Comparison of ENCODE assay signal across 8 cellular contexts in genomic region chrX:129540068-129540653, GRCh38. TPM values are rescaled to one million over a fixed set of nuclear protein-coding genes. Genes with fewer than 3 reads are reported as not detected.
DNase-seq lines count a peak whose midpoint lies in the region; ATAC-seq and TF ChIP-seq lines count a peak whose summit lies in the region.

TSS of gene OCRL (plus strand) at chrX:129540259. CDS start at chrX:129540440, 181 bp downstream.

- POLR2A ChIA-PET in Panc1 (lab: Charles Lee): no interaction called here

- intact Hi-C loops in Panc1 (cut with micrococcal nuclease; ENCODE audit: unreplicated experiment): no loop called here

- H2AK5ac ChIP-seq in neuronal stem cell (ENCODE audit: low read depth, low read length): no peak within 1 kb of the TSS

- in situ Hi-C loops in Panc1 (cut with HindIII; ENCODE audit: low pct_unique_long_range_greater_than_20kb, low sequenced_read_pairs): no loop called here

- TF ChIP-seq POLR2A in gastroesophageal sphincter (IDR thresholded peaks at IDR 0.05): peak in 1 of 2 donors; percentile 50

- H4K8ac ChIP-seq in neuronal stem cell (ENCODE audit: low read depth, low read length): no peak within 1 kb of the TSS

- H2AFZ ChIP-seq in neuronal stem cell (ENCODE audit: low read length): peak within 1 kb of the TSS; percentile 89

- peak within 1 kb of the TSS; percentile 94 for H3K18ac ChIP-seq in neuronal stem cell (ENCODE audit: low read length)

- peak within 1 kb of the TSS; percentile 85 for H3K27ac ChIP-seq in Panc1 (ENCODE audit: low read length)
- H3K27ac ChIP-seq in gastroesophageal sphincter: peak within 1 kb of the TSS; percentile 88 to 91 (median 90)
- peak within 1 kb of the TSS; percentile 79 for H3K27ac ChIP-seq in neuronal stem cell (replicated peaks; ENCODE audit: low read length)

- peak within 1 kb of the TSS; percentile 85 for H3K4me3 Mint-ChIP-seq in type B pancreatic cell

- peak within 1 kb of the TSS; percentile 22 for H3K27ac Mint-ChIP-seq in type B pancreatic cell

- H3K4me2 ChIP-seq in neuronal stem cell (ENCODE audit: insufficient read depth, low read length, poor library complexity, severe bottlenecking): peak within 1 kb of the TSS; percentile 66

- H3K27me3 Mint-ChIP-seq in type B pancreatic cell: no peaks in the 10 kb centered on the region

- H3K9me3 Mint-ChIP-seq in type B pancreatic cell: no peaks in the 10 kb centered on the region

- peak within 1 kb of the TSS; percentile 31 for H3K23ac ChIP-seq in neuronal stem cell (ENCODE audit: low read depth, low read length, poor library complexity)

- H2BK5ac ChIP-seq in neuronal stem cell (ENCODE audit: low read length): no peak within 1 kb of the TSS

- DNase-seq in Daoy (ENCODE audit: low read depth) (peak; percentile 66), HuH-7 (ENCODE audit: low spot score) (peak; percentile 57), Panc1 (ENCODE audit: low read depth, low spot score) (peak; percentile 38), neuronal stem cell (ENCODE audit: low spot score) (peak; percentile 63), type B pancreatic cell (ENCODE audit: extremely low spot score, unreplicated experiment) (peak; percentile 86)
- peak; percentile 49 for DNase-seq in activated naive CD4-positive, alpha-beta T cell treated with Interleukin-2 at 50 U/mL for 16 hours

- no peak within 1 kb of the TSS for H4K91ac ChIP-seq in neuronal stem cell (ENCODE audit: low read depth, low read length, poor library complexity)

- H3K4me3 ChIP-seq in Panc1 (ENCODE audit: low read depth in 2 of 2, low read length in 2 of 2) (peak within 1 kb of the TSS; percentile 71 to 84), gastroesophageal sphincter (peak within 1 kb of the TSS; percentile 72 to 96), neuronal stem cell (ENCODE audit: low read length in 2 of 2) (peak within 1 kb of the TSS; percentile 63 to 95)

- ATAC-seq in GM21526 (IDR thresholded peaks at IDR 0.05; ENCODE audit: low FRiP score, unreplicated experiment) (peak; percentile 97), Panc1 (peak; percentile 98), gastroesophageal sphincter (peak; percentile 87)

- no peak within 1 kb of the TSS for H3K14ac ChIP-seq in neuronal stem cell (ENCODE audit: low read length)

- H3K36me3 ChIP-seq in Panc1 (ENCODE audit: control insufficient read depth, insufficient read depth, low read length) (no peaks in the 10 kb centered on the region), gastroesophageal sphincter (no peaks in the 10 kb centered on the region), neuronal stem cell (replicated peaks in 1 of 2; ENCODE audit: control insufficient read depth in 2 of 2, insufficient read depth in 2 of 2, low read length in 2 of 2) (peaks cover 2 to 23% of the 10 kb centered on the region in 2 donors)

- TF ChIP-seq EP300 in gastroesophageal sphincter (IDR thresholded peaks at IDR 0.05): no peak

- TF ChIP-seq CTCF in Panc1 (IDR thresholded peaks at IDR 0.05): peak; percentile 89
- peak; percentile 54 to 85 (median 84) for TF ChIP-seq CTCF in gastroesophageal sphincter (IDR thresholded peaks at IDR 0.05)
- peak; percentile 84 for TF ChIP-seq CTCF in type B pancreatic cell (conservative IDR thresholded peaks at IDR 0.05)

- H3K9ac ChIP-seq in neuronal stem cell (ENCODE audit: low read depth, low read length, poor library complexity): peak within 1 kb of the TSS; percentile 91

- no peak within 1 kb of the TSS for H2BK120ac ChIP-seq in neuronal stem cell (ENCODE audit: low read depth, low read length)

- no peak within 1 kb of the TSS for H2BK12ac ChIP-seq in neuronal stem cell (ENCODE audit: low read length)

- WGBS in gastroesophageal sphincter (ENCODE audit: low coverage in 1 of 2), 2 donors: 42% methylated on average over 3 of the region's 60 CpGs; no CpG with 5 or more reads in 1 of the 2 donors
- WGBS in neuronal stem cell (ENCODE audit: extremely low coverage in 2 of 2, insufficient read length in 2 of 2, insufficient replicate concordance in 1 of 2), 2 donors: no CpG with 5 or more reads among the region's 60 CpGs

- H3K4me1 Mint-ChIP-seq in type B pancreatic cell (ENCODE audit: unreplicated experiment): peaks cover 14% of the 10 kb centered on the region

- H3K4me1 ChIP-seq in Panc1 (ENCODE audit: control insufficient read depth, insufficient read depth, low read length): peaks cover 15% of the 10 kb centered on the region
- H3K4me1 ChIP-seq in gastroesophageal sphincter: peaks cover 0 to 26% (median 0%) of the 10 kb centered on the region in 3 donors
- H3K4me1 ChIP-seq in neuronal stem cell (ENCODE audit: control insufficient read depth in 2 of 2, insufficient read depth in 1 of 2, low read depth in 1 of 2, low read length in 2 of 2): no peaks in the 10 kb centered on the region

- H3K4ac ChIP-seq in neuronal stem cell (ENCODE audit: low read length): no peak within 1 kb of the TSS

- H3K36me3 Mint-ChIP-seq in type B pancreatic cell: peaks cover 9% of the 10 kb centered on the region

- no peak within 1 kb of the TSS for H2BK15ac ChIP-seq in neuronal stem cell (ENCODE audit: low read length)

- H3K79me1 ChIP-seq in neuronal stem cell (ENCODE audit: low read depth, low read length): no peaks in the 10 kb centered on the region

- BruUV-seq in Panc1 (replicated peaks; lab: Mats Ljungman, UMichigan): no TSS peak

- CTCF ChIA-PET in Panc1 (lab: Charles Lee): no interaction called here

- H3K9me3 ChIP-seq in Panc1 (ENCODE audit: control insufficient read depth, insufficient read depth, low read depth, low read length) (no peaks in the 10 kb centered on the region), gastroesophageal sphincter (no peaks in the 10 kb centered on the region), neuronal stem cell (replicated peaks in 1 of 2; ENCODE audit: control insufficient read depth in 2 of 2, insufficient read depth in 1 of 2, low read depth in 1 of 2, low read length in 2 of 2) (no peaks in the 10 kb centered on the region)

- H3K27me3 ChIP-seq in Panc1 (ENCODE audit: control insufficient read depth, insufficient read depth, low read length) (no peaks in the 10 kb centered on the region), gastroesophageal sphincter (no peaks in the 10 kb centered on the region), neuronal stem cell (ENCODE audit: control insufficient read depth in 3 of 3, insufficient read depth in 3 of 3, low read depth in 1 of 3, low read length in 3 of 3) (peaks cover 0 to 4% (median 0%) of the 10 kb centered on the region in 3 experiments)

RNA-seq across cellular contexts. Expression of gene OCRL, which starts in this region (rescaled TPM):
- 5.6 and 8.9 TPM in 2 replicates for total RNA-seq in Daoy (2014; rRNA removed; shearing (Covaris generic))
- total RNA-seq in Panc1 (2021; ENCODE audit: unreplicated experiment): 53.7 TPM
- 29.4 TPM for polyA plus RNA-seq in Panc1 (2012; ENCODE audit: insufficient read length)
- total RNA-seq in gastroesophageal sphincter: 10 to 100 TPM; 32.4 to 72.1 (median 57.8) TPM
- polyA plus RNA-seq in neuronal stem cell (2013, experiment 1 of 2): 19.2 TPM
- polyA plus RNA-seq in neuronal stem cell (2013, experiment 2 of 2): 18.2 TPM
- 39.8 and 41.8 TPM in 2 replicates for total RNA-seq in type B pancreatic cell (ENCODE audit: low replicate concordance)

Comparison
In these comparisons a context has a peak if more than half of its experiments do, and no peak if none do; other contexts are left out.
1. Peak in every context shown above with its lines: DNase-seq, ATAC-seq, H3K4me3 ChIP-seq and H3K27ac ChIP-seq.